ENCODE assay signal across 8 cellular contexts in genomic region chr22:32644252-32645100, GRCh38.
A peak's percentile ranks its signal among the peaks of the same experiment; 100 is the strongest.
DNase-seq lines count a peak whose midpoint lies in the region; ATAC-seq and TF ChIP-seq lines count a peak whose summit lies in the region.

No MANE protein-coding gene starts in this region.

- no peaks in the 10 kb centered on the region for H3K36me3 ChIP-seq in muscle layer of duodenum (ENCODE audit: control insufficient read depth in 1 of 2, insufficient read depth in 2 of 2, low read length in 2 of 2)

- H3K27me3 Mint-ChIP-seq in T-helper 17 cell = no peaks in the 10 kb centered on the region
- no peaks in the 10 kb centered on the region for H3K27me3 Mint-ChIP-seq in type B pancreatic cell

- H3K27ac Mint-ChIP-seq in T-helper 17 cell (peak overlapping the region; percentile 91), type B pancreatic cell (peak overlapping the region; percentile 12)

- DNase-seq in DMS153 (lab: John Stamatoyannopoulos, UW) (peak; percentile 92), T-helper 17 cell (no peak), type B pancreatic cell (ENCODE audit: extremely low spot score, unreplicated experiment) (no peak), GM13976 (ENCODE audit: low spot score) (no peak)
- peak; percentile 15 for DNase-seq in central memory CD4-positive, alpha-beta T cell

- peak overlapping the region; percentile 36 for H3K27ac ChIP-seq in muscle layer of duodenum (ENCODE audit: low read length)

- H3K36me3 Mint-ChIP-seq in T-helper 17 cell (ENCODE audit: low read depth) (no peaks in the 10 kb centered on the region), type B pancreatic cell (no peaks in the 10 kb centered on the region)

- TF ChIP-seq CTCF in type B pancreatic cell (conservative IDR thresholded peaks at IDR 0.05) (no peak), GM13976 (IDR thresholded peaks at IDR 0.05; ENCODE audit: borderline replicate concordance, control extremely low read depth, extremely low read depth, insufficient read depth, missing control alignments) (no peak)

- H3K4me3 ChIP-seq in muscle layer of duodenum (ENCODE audit: low read depth in 1 of 2, low read length in 2 of 2) = no peak overlapping the region

- peaks cover 0 to 3% of the 10 kb centered on the region in 2 donors for H3K4me1 ChIP-seq in muscle layer of duodenum (ENCODE audit: control insufficient read depth in 1 of 2, insufficient read depth in 2 of 2, low read length in 2 of 2)

- peaks cover 5% of the 10 kb centered on the region for H3K9me3 Mint-ChIP-seq in type B pancreatic cell

- ATAC-seq in T-helper 17 cell (peak; percentile 73), GM21423 (IDR thresholded peaks at IDR 0.05; ENCODE audit: unreplicated experiment) (no peak), HG02610 (IDR thresholded peaks at IDR 0.05; ENCODE audit: unreplicated experiment) (no peak)

- H3K9me3 ChIP-seq in T-helper 17 cell (ENCODE audit: control insufficient read depth, low read length, poor library complexity, severe bottlenecking) (no peaks in the 10 kb centered on the region), muscle layer of duodenum (ENCODE audit: control insufficient read depth in 1 of 2, low read length in 2 of 2) (peaks cover 0 to 6% of the 10 kb centered on the region in 2 donors)

- H3K4me1 Mint-ChIP-seq in T-helper 17 cell = peaks cover 11% of the 10 kb centered on the region
- H3K4me1 Mint-ChIP-seq in type B pancreatic cell (ENCODE audit: unreplicated experiment) = peaks cover 18% of the 10 kb centered on the region

- peak overlapping the region; percentile 82 for H3K4me3 Mint-ChIP-seq in T-helper 17 cell
- H3K4me3 Mint-ChIP-seq in type B pancreatic cell = no peak overlapping the region

- in situ Hi-C loops in GM13976 (cut with MboI; ENCODE audit: low sequenced_read_pairs, unreplicated experiment) = no loop called here

- no peaks in the 10 kb centered on the region for H3K27me3 ChIP-seq in muscle layer of duodenum (ENCODE audit: low read depth, low read length)

Comparison
In these comparisons a context has a peak if more than half of its experiments do, and no peak if none do; other contexts are left out.
1. DNase-seq: peak in DMS153 (single experiment) and central memory CD4-positive, alpha-beta T cell (single experiment); none in T-helper 17 cell (0 of 3), type B pancreatic cell (single experiment) and GM13976 (single experiment).